Comparison of ENCODE assay signal across 1 cellular context in the genomic region with DNA sequence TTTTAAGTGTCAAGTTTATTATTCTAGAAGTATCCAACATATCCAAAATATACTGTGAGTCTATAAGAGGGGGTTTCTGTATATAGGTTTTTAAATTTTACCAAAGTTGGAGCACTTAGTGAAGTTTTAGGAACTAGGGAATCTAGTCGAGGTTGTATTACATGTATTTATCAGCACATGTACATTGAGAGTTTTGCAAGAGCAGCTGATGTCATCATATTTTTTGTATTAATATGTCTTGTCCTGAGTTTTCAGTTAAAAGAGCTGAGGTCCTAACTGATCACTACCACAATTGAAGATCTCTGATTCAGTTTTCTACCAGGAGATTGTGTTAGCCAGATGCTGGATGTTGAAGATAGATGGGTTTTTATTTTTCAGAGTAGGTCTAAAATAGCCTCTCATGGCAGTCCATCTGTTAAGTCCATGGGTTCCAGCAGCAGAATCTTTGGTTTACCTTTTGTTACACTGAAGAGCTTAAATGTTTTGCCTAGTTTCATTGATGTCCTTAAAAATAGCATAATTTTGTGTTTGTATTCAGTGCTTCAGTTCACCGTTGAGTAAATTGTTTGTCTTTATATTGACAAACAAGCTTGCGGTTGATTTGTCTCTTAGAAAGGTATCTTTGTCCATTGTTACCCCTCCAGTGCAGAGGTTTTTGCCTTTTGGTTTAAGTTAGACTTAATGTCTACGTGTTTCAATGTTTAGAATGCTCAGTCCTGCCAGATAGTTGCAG.
TF ChIP-seq lines count a peak whose summit lies in the region.

No MANE protein-coding gene starts in this region.

TF ChIP-seq in HepG2, 621 proteins besides CTCF, POLR2A, EP300 and RAD21:
- 0 out of 2 replicates have a peak, but pooled peaks have one; percentile 51 for TF ChIP-seq MAFF (IDR thresholded peaks at IDR 0.05; ENCODE audit: low read depth, low read length)
- no peak for TF ChIP-seq THAP11 (CRISPR knock-in tag; IDR thresholded peaks at IDR 0.05)
- no peak for TF ChIP-seq ZNF383 (CRISPR knock-in tag; IDR thresholded peaks at IDR 0.05; ENCODE audit: borderline replicate concordance)
- TF ChIP-seq ZSCAN9 (CRISPR knock-in tag; IDR thresholded peaks at IDR 0.05; ENCODE audit: borderline replicate concordance): no peak
- no peak for TF ChIP-seq KLF16 (CRISPR knock-in tag; IDR thresholded peaks at IDR 0.05)
- no peak for TF ChIP-seq SNAI1 (CRISPR knock-in tag; IDR thresholded peaks at IDR 0.05; ENCODE audit: borderline replicate concordance)
- peak; percentile 61 for TF ChIP-seq RBM22 (optimal IDR thresholded peaks at IDR 0.05; ENCODE audit: low read length)
- TF ChIP-seq MAFK (conservative IDR thresholded peaks at IDR 0.05 in 1 of 2, IDR thresholded peaks at IDR 0.05 in 1 of 2; ENCODE audit: low read length in 2 of 2): peak; percentile 61 to 76
- TF ChIP-seq RARG (CRISPR knock-in tag; IDR thresholded peaks at IDR 0.05; ENCODE audit: low read depth): no peak
- TF ChIP-seq ATF7-NPFF (CRISPR knock-in tag; IDR thresholded peaks at IDR 0.05; ENCODE audit: low read depth): no peak
- no peak for TF ChIP-seq ZNF33A (CRISPR knock-in tag; IDR thresholded peaks at IDR 0.05; ENCODE audit: borderline replicate concordance)
- no peak for TF ChIP-seq ZNF878 (CRISPR knock-in tag; IDR thresholded peaks at IDR 0.05)
- TF ChIP-seq MIER3 (CRISPR knock-in tag; IDR thresholded peaks at IDR 0.05; ENCODE audit: borderline replicate concordance): no peak
- no peak for TF ChIP-seq RXRA (CRISPR knock-in tag; IDR thresholded peaks at IDR 0.05)
- TF ChIP-seq GTF3A (CRISPR knock-in tag; conservative IDR thresholded peaks at IDR 0.05): no peak
- TF ChIP-seq ZNF570 (CRISPR knock-in tag; IDR thresholded peaks at IDR 0.05; ENCODE audit: borderline replicate concordance): no peak
